In the genomic region with DNA sequence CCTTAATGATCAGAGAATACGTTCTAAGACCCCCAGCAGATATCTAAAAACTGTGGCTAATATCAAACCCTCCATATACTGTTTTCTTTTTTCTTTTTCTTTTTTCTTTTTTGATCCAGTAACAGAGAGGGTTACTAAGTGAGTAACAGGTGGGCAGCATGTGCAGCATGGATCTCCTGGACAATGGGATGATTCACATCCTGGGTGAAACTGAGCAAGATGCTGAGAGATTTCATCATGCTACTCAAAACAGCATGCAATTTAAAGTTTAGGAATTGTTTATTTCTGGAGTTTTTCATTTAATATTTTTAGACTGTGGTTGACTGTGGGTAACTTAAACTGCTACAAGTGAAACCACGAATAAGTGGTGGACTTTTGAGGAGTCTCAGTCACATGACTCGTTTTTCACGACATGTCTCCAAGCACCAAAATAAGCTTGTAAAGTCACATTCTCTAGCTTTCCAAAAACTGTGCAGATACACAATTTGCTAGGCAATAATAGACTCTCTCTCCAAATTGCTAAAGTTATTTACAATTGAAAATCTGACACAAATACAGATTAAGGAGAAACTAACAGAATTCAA, we compare ENCODE assay signal across 23 cellular contexts.
DNase-seq lines count a peak whose midpoint lies in the region; ATAC-seq, FAIRE-seq and TF ChIP-seq lines count a peak whose summit lies in the region.
"Had no signal": no experiment of that assay in that cellular context is flagged by ENCODE, and none has a peak within 500 bp of the region (broad histone marks: within the 10 kb centered on the region; RNA-seq: fewer than 3 reads in every experiment).

No MANE protein-coding gene starts in this region.

- FAIRE-seq in GM12878 (lab: Jason Lieb, UNC), result no peak
- FAIRE-seq: frontal cortex, GM12892, keratinocyte had no signal

- intact Hi-C loops in GM12878 (cut with micrococcal nuclease; ENCODE audit: unreplicated experiment), result no loop called here
- intact Hi-C loops in activated T-helper 1 cell treated with anti-CD3 and anti-CD28 coated beads, Interleukin-12 subunit alpha, Interleukin-12 subunit beta, Interleukin-2, Interleukin-4 antibody, amounts not matched to agents 30 ng/mL and 10 ng/mL and 1 ng/mL, durations not matched to agents 14 hours and 24 hours and 36 hours (cut with micrococcal nuclease), result no loop called here

- POLR2A ChIA-PET in GM12878 (lab: Charles Lee), result no interaction called here

- H3K79me2 ChIP-seq in GM12878 (ENCODE audit: control insufficient read depth, insufficient read depth, low read length), result no peaks in the 10 kb centered on the region

- H3K9me3 ChIP-seq in GM12878 (replicated peaks; ENCODE audit: control insufficient read depth, insufficient read depth, low read length), result no peaks in the 10 kb centered on the region

- no peaks in the 10 kb centered on the region for H3K36me3 Mint-ChIP-seq in activated T-helper 1 cell treated with anti-CD3 and anti-CD28 coated beads, Interleukin-12 subunit alpha, Interleukin-12 subunit beta, Interleukin-2, Interleukin-4 antibody, amounts not matched to agents 30 ng/mL and 10 ng/mL and 1 ng/mL, durations not matched to agents 14 hours and 24 hours and 36 hours (ENCODE audit: low read depth)
- H3K36me3 Mint-ChIP-seq: activated naive CD8-positive, alpha-beta T cell treated with anti-CD3 and anti-CD28 coated beads for 36 hours; neural progenitor cell; stimulated activated effector memory CD8-positive, alpha-beta T cell treated with anti-CD3 and anti-CD28 coated beads, Interleukin-12 subunit alpha, Interleukin-12 subunit beta, amount 100 ng/mL, for 72 hours had no signal

- ATAC-seq in GM12878 (no peak), HG02642 (IDR thresholded peaks at IDR 0.05; ENCODE audit: poor library complexity, unreplicated experiment) (no peak), GM21737 (IDR thresholded peaks at IDR 0.05; ENCODE audit: unreplicated experiment) (no peak)
- ATAC-seq: stimulated activated effector memory CD8-positive, alpha-beta T cell treated with anti-CD3 and anti-CD28 coated beads, Interleukin-12 subunit alpha, Interleukin-12 subunit beta, amount 100 ng/mL, for 72 hours; T-helper 17 cell had no signal

- TF ChIP-seq CTCF in GM12878 (IDR thresholded peaks at IDR 0.05 in 2 of 3, conservative IDR thresholded peaks at IDR 0.05 in 1 of 3; ENCODE audit: control insufficient read depth in 2 of 3, extremely low read depth in 1 of 3, insufficient read depth in 1 of 3, low read depth in 3 of 3, low read length in 3 of 3), result no peak

- H3K4me3 Mint-ChIP-seq in activated T-helper 1 cell treated with anti-CD3 and anti-CD28 coated beads, Interleukin-12 subunit alpha, Interleukin-12 subunit beta, Interleukin-2, Interleukin-4 antibody, amounts not matched to agents 30 ng/mL and 10 ng/mL and 1 ng/mL, durations not matched to agents 14 hours and 24 hours and 36 hours, result no peak overlapping the region
- H3K4me3 Mint-ChIP-seq: activated naive CD8-positive, alpha-beta T cell treated with anti-CD3 and anti-CD28 coated beads for 36 hours; neural progenitor cell; stimulated activated effector memory CD8-positive, alpha-beta T cell treated with anti-CD3 and anti-CD28 coated beads, Interleukin-12 subunit alpha, Interleukin-12 subunit beta, amount 100 ng/mL, for 72 hours; T-helper 17 cell had no signal

- SMC1A ChIA-PET in GM12878 (lab: Charles Lee; ENCODE audit: uncharacterized antibody, unreplicated experiment), result no interaction called here

- H3K27ac ChIP-seq in GM12878 (ENCODE audit: control insufficient read depth, insufficient read depth), result no peak overlapping the region
- H3K27ac ChIP-seq: neural progenitor cell, SK-N-MC had no signal

- H4K20me1 ChIP-seq in GM12878 (ENCODE audit: control insufficient read depth, insufficient read depth), result no peaks in the 10 kb centered on the region

- no peak for TF ChIP-seq EP300 in GM12878 (IDR thresholded peaks at IDR 0.05; ENCODE audit: borderline replicate concordance in 1 of 2, control insufficient read depth in 1 of 2, low read depth in 2 of 2, low read length in 2 of 2)

- no peak overlapping the region for H2AFZ ChIP-seq in GM12878 (ENCODE audit: control insufficient read depth, low read depth, low read length)
- H2AFZ ChIP-seq: neural progenitor cell had no signal

- in situ Hi-C loops in GM12878 (cut with MboI), result no loop called here

- no peaks in the 10 kb centered on the region for H3K27me3 Mint-ChIP-seq in activated T-helper 1 cell treated with anti-CD3 and anti-CD28 coated beads, Interleukin-12 subunit alpha, Interleukin-12 subunit beta, Interleukin-2, Interleukin-4 antibody, amounts not matched to agents 30 ng/mL and 10 ng/mL and 1 ng/mL, durations not matched to agents 14 hours and 24 hours and 36 hours (ENCODE audit: insufficient read depth)
- H3K27me3 Mint-ChIP-seq: activated naive CD8-positive, alpha-beta T cell treated with anti-CD3 and anti-CD28 coated beads for 36 hours; progenitor cell of endocrine pancreas; T-helper 17 cell had no signal

- no peak for TF ChIP-seq RAD21 in GM12878 (IDR thresholded peaks at IDR 0.05; ENCODE audit: insufficient read depth, low read depth, low read length)

- no peak for TF ChIP-seq POLR2A in GM12878 (IDR thresholded peaks at IDR 0.05; ENCODE audit: low read depth, low read length)

- H3K27ac Mint-ChIP-seq in activated T-helper 1 cell treated with anti-CD3 and anti-CD28 coated beads, Interleukin-12 subunit alpha, Interleukin-12 subunit beta, Interleukin-2, Interleukin-4 antibody, amounts not matched to agents 30 ng/mL and 10 ng/mL and 1 ng/mL, durations not matched to agents 14 hours and 24 hours and 36 hours, result no peak overlapping the region
- H3K27ac Mint-ChIP-seq: activated naive CD8-positive, alpha-beta T cell treated with anti-CD3 and anti-CD28 coated beads for 36 hours; neural progenitor cell; progenitor cell of endocrine pancreas; stimulated activated effector memory CD8-positive, alpha-beta T cell treated with anti-CD3 and anti-CD28 coated beads, Interleukin-12 subunit alpha, Interleukin-12 subunit beta, amount 100 ng/mL, for 72 hours; T-helper 17 cell had no signal

- BruUV-seq in GM12878 (replicated peaks; lab: Mats Ljungman, UMichigan), result no TSS peak

- 18% methylated on average over 4 of the region's 4 CpGs for WGBS in GM12878 (ENCODE audit: insufficient coverage, insufficient replicate concordance, low lambda C conversion rate, missing lambda C conversion rate)

- H3K9ac ChIP-seq in GM12878 (ENCODE audit: control insufficient read depth, insufficient read depth, low read length), result no peak overlapping the region
- H3K9ac ChIP-seq: neural progenitor cell had no signal

- H3K4me1 Mint-ChIP-seq in activated T-helper 1 cell treated with anti-CD3 and anti-CD28 coated beads, Interleukin-12 subunit alpha, Interleukin-12 subunit beta, Interleukin-2, Interleukin-4 antibody, amounts not matched to agents 30 ng/mL and 10 ng/mL and 1 ng/mL, durations not matched to agents 14 hours and 24 hours and 36 hours (ENCODE audit: low read depth), result no peaks in the 10 kb centered on the region
- H3K4me1 Mint-ChIP-seq: activated naive CD8-positive, alpha-beta T cell treated with anti-CD3 and anti-CD28 coated beads for 36 hours; neural progenitor cell; stimulated activated effector memory CD8-positive, alpha-beta T cell treated with anti-CD3 and anti-CD28 coated beads, Interleukin-12 subunit alpha, Interleukin-12 subunit beta, amount 100 ng/mL, for 72 hours; T-helper 17 cell had no signal

- H3K27me3 ChIP-seq in GM12878 (replicated peaks in 1 of 2; ENCODE audit: control insufficient read depth in 2 of 2, insufficient read depth in 2 of 2, low read length in 1 of 2), result no peaks in the 10 kb centered on the region
- H3K27me3 ChIP-seq: neural progenitor cell had no signal

- CTCF ChIA-PET in GM12878 (lab: Yijun Ruan, JAX), result no interaction called here

- RAD21 ChIA-PET in GM12878 (lab: Charles Lee; ENCODE audit: unreplicated experiment), result no interaction called here

- DNase-seq in HCEC 1CT, result peak; percentile 18
- DNase-seq in MV-4-11 (lab: John Stamatoyannopoulos, UW), result peak; percentile 92
- DNase-seq in GM12878 (ENCODE audit: low read depth, low spot score), result no peak
- DNase-seq in renal cortical epithelial cell (ENCODE audit: low read depth), result peak; percentile 65
- DNase-seq in activated T-helper 1 cell treated with anti-CD3 and anti-CD28 coated beads, Interleukin-12 subunit alpha, Interleukin-12 subunit beta, Interleukin-2, Interleukin-4 antibody, amounts not matched to agents 30 ng/mL and 10 ng/mL and 1 ng/mL, durations not matched to agents 14 hours and 24 hours and 36 hours (ENCODE audit: low spot score), result no peak
- DNase-seq: activated CD4-positive, alpha-beta T cell treated with anti-CD3 and anti-CD28 coated beads, Interleukin-2, amount 50 U/mL, for 1 hour; activated CD8-positive, alpha-beta memory T cell treated with anti-CD3 and anti-CD28 coated beads, Interleukin-2, amount 50 U/mL, for 4 hours; activated naive CD8-positive, alpha-beta T cell treated with anti-CD3 and anti-CD28 coated beads for 36 hours; DMS79 treated with DMSO at 0.1 percent for 48 hours; NCI-H187; NCI-H748 treated with DMSO at 0.1 percent for 48 hours; stimulated activated CD4-positive, alpha-beta T cell treated with anti-CD3 and anti-CD28 coated beads, Interleukin-1b, Interleukin-23, amount 100 ng/mL, for 48 hours; T-helper 17 cell had no signal

- no peak overlapping the region for H3K4me3 ChIP-seq in GM12878
- H3K4me3 ChIP-seq: lung, neural progenitor cell, SK-N-MC had no signal

- no peak overlapping the region for H3K4me2 ChIP-seq in GM12878 (ENCODE audit: control insufficient read depth, insufficient read depth)
- H3K4me2 ChIP-seq: neural progenitor cell had no signal

- H3K4me1 ChIP-seq in GM12878 (ENCODE audit: control insufficient read depth, insufficient read depth, low read length), result no peaks in the 10 kb centered on the region
- H3K4me1 ChIP-seq: neural progenitor cell had no signal

- H3K9me3 Mint-ChIP-seq in activated T-helper 1 cell treated with anti-CD3 and anti-CD28 coated beads, Interleukin-12 subunit alpha, Interleukin-12 subunit beta, Interleukin-2, Interleukin-4 antibody, amounts not matched to agents 30 ng/mL and 10 ng/mL and 1 ng/mL, durations not matched to agents 14 hours and 24 hours and 36 hours, result peaks cover 12% of the 10 kb centered on the region
- H3K9me3 Mint-ChIP-seq: neural progenitor cell had no signal

- H3K36me3 ChIP-seq in GM12878 (ENCODE audit: control insufficient read depth in 2 of 2, insufficient read depth in 2 of 2, low read length in 1 of 2), result no peaks in the 10 kb centered on the region
- H3K36me3 ChIP-seq: neural progenitor cell had no signal

TF ChIP-seq in GM12878, 131 proteins besides CTCF, POLR2A, EP300 and RAD21:
- TF ChIP-seq NFXL1 (IDR thresholded peaks at IDR 0.05; ENCODE audit: borderline replicate concordance) (no peak), RAD51 (IDR thresholded peaks at IDR 0.05) (0 out of 2 replicates have a peak, but pooled peaks have one; percentile 14)

Comparison
In these comparisons a context has a peak if more than half of its experiments do, and no peak if none do; other contexts are left out.
1. DNase-seq: peak in HCEC 1CT (single experiment), MV-4-11 (single experiment) and renal cortical epithelial cell (single experiment); none in GM12878 (single experiment) and activated T-helper 1 cell treated with anti-CD3 and anti-CD28 coated beads, Interleukin-12 subunit alpha, Interleukin-12 subunit beta, Interleukin-2, Interleukin-4 antibody, amounts not matched to agents 30 ng/mL and 10 ng/mL and 1 ng/mL, durations not matched to agents 14 hours and 24 hours and 36 hours (single experiment).